In genomic region chr12:96456265-96456974, GRCh38 we compare ENCODE assay signal across 10 cellular contexts. TPM values are rescaled to one million over a fixed set of nuclear protein-coding genes. Genes with fewer than 3 reads are reported as not detected.
A peak's percentile ranks its signal among the peaks of the same experiment; 100 is the strongest.
DNase-seq lines count a peak whose midpoint lies in the region; ATAC-seq and TF ChIP-seq lines count a peak whose summit lies in the region.
"Had no signal": no experiment of that assay in that cellular context is flagged by ENCODE, and none has a peak within 500 bp of the region (broad histone marks: within the 10 kb centered on the region; RNA-seq: fewer than 3 reads in every experiment).

No MANE protein-coding gene starts in this region.

- H3K36me3 ChIP-seq in SJSA1 (no peaks in the 10 kb centered on the region), ascending aorta (no peaks in the 10 kb centered on the region)

- DNase-seq in GM13976 (ENCODE audit: low spot score) (peak; percentile 33), SJSA1 (ENCODE audit: low read depth in 1 of 2, low spot score in 2 of 2) (peak; percentile 81 to 85), ascending aorta (ENCODE audit: low spot score in 2 of 2) (no peak), posterior cingulate gyrus (no peak), DMS53 (lab: John Stamatoyannopoulos, UW) (no peak)
- DNase-seq in activated naive CD4-positive, alpha-beta T cell (lab: John Stamatoyannopoulos, UW), result no peak
- DNase-seq: C1 segment of cervical spinal cord had no signal

- H3K27ac ChIP-seq in SJSA1 (no peak overlapping the region), ascending aorta (no peak overlapping the region)

- no peak for TF ChIP-seq CTCF in GM13976 (IDR thresholded peaks at IDR 0.05; ENCODE audit: borderline replicate concordance, control extremely low read depth, extremely low read depth, insufficient read depth, missing control alignments)
- TF ChIP-seq CTCF in ascending aorta (IDR thresholded peaks at IDR 0.05), result no peak

- H3K9me3 ChIP-seq in SJSA1 (replicated peaks), result peaks cover 7% of the 10 kb centered on the region; the same call in 1 of the 2 replicates
- no peaks in the 10 kb centered on the region for H3K9me3 ChIP-seq in ascending aorta

- in situ Hi-C loops in GM13976 (cut with MboI; ENCODE audit: low sequenced_read_pairs, unreplicated experiment), result no loop called here

- ATAC-seq in GM21423 (IDR thresholded peaks at IDR 0.05; ENCODE audit: unreplicated experiment) (peak; percentile 93), HG03135 (IDR thresholded peaks at IDR 0.05; ENCODE audit: unreplicated experiment) (peak; percentile 83)
- ATAC-seq: SK-N-SH treated with all-trans-retinoic acid at 6 μM for 48 hours had no signal

- H3K4me1 ChIP-seq in SJSA1 (replicated peaks), result no peaks in the 10 kb centered on the region
- H3K4me1 ChIP-seq in ascending aorta, result no peaks in the 10 kb centered on the region

- H3K4me3 ChIP-seq in SJSA1 (no peak overlapping the region), ascending aorta (no peak overlapping the region)

- intact Hi-C loops in ascending aorta (cut with DNase I), result no loop called here
- intact Hi-C loops in posterior cingulate gyrus (cut with DNase I), result no loop called here

- H3K27me3 ChIP-seq in SJSA1 (replicated peaks) (peaks cover 49% of the 10 kb centered on the region), ascending aorta (no peaks in the 10 kb centered on the region)

RNA-seq across cellular contexts. Expression of gene CFAP54, which starts 33.0 kb away (rescaled TPM):
- total RNA-seq in SJSA1 (2014; rRNA removed; shearing (Covaris generic)), result 0.05 TPM in 1 of 2 replicates, not detected in the other
- total RNA-seq in ascending aorta, result not detected

RNA-seq across cellular contexts. Expression of gene CDK17, which starts 56.2 kb away (rescaled TPM):
- total RNA-seq in SJSA1 (2014; rRNA removed; shearing (Covaris generic)), result 35.9 and 38.4 TPM in 2 replicates
- 49.7 TPM for total RNA-seq in ascending aorta

Comparison
In these comparisons a context has a peak if more than half of its experiments do, and no peak if none do; other contexts are left out.
1. DNase-seq: peak in GM13976 (single experiment) and SJSA1 (2 of 2); none in ascending aorta (0 of 2), posterior cingulate gyrus (0 of 10), DMS53 (single experiment) and activated naive CD4-positive, alpha-beta T cell (0 of 4).